33 cellular contexts compared by ENCODE assay signal in genomic region chr12:102034346-102034745, GRCh38. TPM values are rescaled to one million over a fixed set of nuclear protein-coding genes. Genes with fewer than 3 reads are reported as not detected.
DNase-seq lines count a peak whose midpoint lies in the region; ATAC-seq and TF ChIP-seq lines count a peak whose summit lies in the region.
"Had no signal": no experiment of that assay in that cellular context is flagged by ENCODE, and none has a peak within 500 bp of the region (broad histone marks: within the 10 kb centered on the region; RNA-seq: fewer than 3 reads in every experiment).

No MANE protein-coding gene starts in this region.

- no peaks in the 10 kb centered on the region for H3F3A ChIP-seq in PC-3 (ENCODE audit: low read length, unreplicated experiment)

- H3K9me3 ChIP-seq in PC-3 (ENCODE audit: low read length), result no peaks in the 10 kb centered on the region
- no peaks in the 10 kb centered on the region for H3K9me3 ChIP-seq in endodermal cell (ENCODE audit: control insufficient read depth, low read length)
- H3K9me3 ChIP-seq in lung (ENCODE audit: control insufficient read depth in 2 of 2, insufficient read depth in 1 of 2, low read length in 1 of 2), result no peaks in the 10 kb centered on the region
- H3K9me3 ChIP-seq: A549, BLaER1, right atrium auricular region, testis had no signal

- H3K4me3 ChIP-seq in AG09309 (ENCODE audit: control insufficient read depth, low read depth, low read length) (no peak overlapping the region), PC-3 (ENCODE audit: low read length) (no peak overlapping the region), endodermal cell (ENCODE audit: low read length) (peak overlapping the region; percentile 64), lung (no peak overlapping the region)
- H3K4me3 ChIP-seq: A549, BLaER1, GM12878, PC-9, right atrium auricular region, SK-N-MC, testis had no signal

- peaks cover 26% of the 10 kb centered on the region for H3K4me1 Mint-ChIP-seq in endodermal cell
- no peaks in the 10 kb centered on the region for H3K4me1 Mint-ChIP-seq in activated naive CD8-positive, alpha-beta T cell treated with anti-CD3 and anti-CD28 coated beads, Interleukin-2, amount 50 U/mL, for 24 hours
- H3K4me1 Mint-ChIP-seq: activated naive CD4-positive, alpha-beta T cell treated with anti-CD3 and anti-CD28 coated beads, Interleukin-2, amount 50 U/mL, for 24 hours; immature natural killer cell had no signal

- no peaks in the 10 kb centered on the region for H3K9me2 ChIP-seq in PC-3 (replicated peaks; ENCODE audit: low read length)

- no TSS peak for BruUV-seq in PC-3 (replicated peaks; lab: Mats Ljungman, UMichigan)

- POLR2A ChIA-PET in PC-3 (lab: Charles Lee; ENCODE audit: unreplicated experiment), result interaction anchor here (0.7 kb wide), 2 partner anchors 8 to 125 kb away, joined by 5 to 7 read pairs; no protein-coding TSS in a partner anchor

- no peaks in the 10 kb centered on the region for H3K9me3 Mint-ChIP-seq in endodermal cell
- H3K9me3 Mint-ChIP-seq in activated naive CD8-positive, alpha-beta T cell treated with anti-CD3 and anti-CD28 coated beads, Interleukin-2, amount 50 U/mL, for 24 hours, result no peaks in the 10 kb centered on the region
- H3K9me3 Mint-ChIP-seq: activated CD8-positive, alpha-beta T cell treated with anti-CD3 and anti-CD28 coated beads for 36 hours; activated naive CD4-positive, alpha-beta T cell treated with anti-CD3 and anti-CD28 coated beads, Interleukin-2, amount 50 U/mL, for 24 hours; activated T-helper 2 cell treated with anti-CD3 and anti-CD28 coated beads, Interferon-gamma antibody, Interleukin-2, Interleukin-4, amounts not matched to agents 10 μg/mL and 5 μg/mL and 100 μg/mL, durations not matched to agents 14 hours and 24 hours and 36 hours; immature natural killer cell; T-helper 1 cell treated with Interleukin-12 subunit alpha and Interleukin-12 subunit beta and Interleukin-4 antibody, amounts not matched to agents 30 μg/mL and 1 μg/mL, for 36 hours had no signal

- 92% methylated on average over 1 of the region's 3 CpGs; no CpG with 5 or more reads in 1 of the 2 experiments for WGBS in endodermal cell (ENCODE audit: insufficient coverage in 1 of 2, insufficient read length in 1 of 2), 2 experiments
- 48 to 61% methylated on average over 3 of the region's 3 CpGs for WGBS in lung, 2 donors

- H3K4me1 ChIP-seq in PC-3 (ENCODE audit: insufficient read depth, low read length), result 0 out of 2 replicates have a peak, but pooled peaks cover 4% of the 10 kb centered on the region
- peaks cover 18% of the 10 kb centered on the region for H3K4me1 ChIP-seq in endodermal cell (ENCODE audit: control insufficient read depth, insufficient read depth, low read length)
- no peaks in the 10 kb centered on the region for H3K4me1 ChIP-seq in lung (ENCODE audit: control insufficient read depth in 2 of 2, insufficient read depth in 2 of 2, low read length in 2 of 2)
- H3K4me1 ChIP-seq: A549, BLaER1, right atrium auricular region, testis had no signal

- H3K4me3 Mint-ChIP-seq in endodermal cell, result no peak overlapping the region
- H3K4me3 Mint-ChIP-seq in activated naive CD8-positive, alpha-beta T cell treated with anti-CD3 and anti-CD28 coated beads, Interleukin-2, amount 50 U/mL, for 24 hours, result no peak overlapping the region
- H3K4me3 Mint-ChIP-seq: activated CD8-positive, alpha-beta T cell treated with anti-CD3 and anti-CD28 coated beads for 36 hours; activated naive CD4-positive, alpha-beta T cell treated with anti-CD3 and anti-CD28 coated beads, Interleukin-2, amount 50 U/mL, for 24 hours; immature natural killer cell; T-helper 1 cell treated with Interleukin-12 subunit alpha and Interleukin-12 subunit beta and Interleukin-4 antibody, amounts not matched to agents 30 μg/mL and 1 μg/mL, for 36 hours had no signal

- H3K36me3 ChIP-seq in PC-3 (ENCODE audit: low read depth, low read length) (no peaks in the 10 kb centered on the region), endodermal cell (ENCODE audit: control insufficient read depth, insufficient read depth, low read length) (no peaks in the 10 kb centered on the region), lung (ENCODE audit: control insufficient read depth in 2 of 2, insufficient read depth in 2 of 2, low read length in 2 of 2) (peaks cover 4 to 22% of the 10 kb centered on the region in 2 donors)

- H3K9ac ChIP-seq in PC-3 (ENCODE audit: low read length) (no peak overlapping the region), endodermal cell (ENCODE audit: extremely low read depth, low read length, poor library complexity, severe bottlenecking) (no peak overlapping the region)
- H3K9ac ChIP-seq: BLaER1, KMS-11 had no signal

- CTCF ChIA-PET in PC-3 (lab: Charles Lee), result interaction anchor here (0.6 kb wide), 1 partner anchor 60 kb away, joined by 3 read pairs; no protein-coding TSS in a partner anchor

- no peak overlapping the region for H2AFZ ChIP-seq in PC-3 (ENCODE audit: low read length)
- H2AFZ ChIP-seq: PC-9 had no signal

- H3K27me3 Mint-ChIP-seq in endodermal cell (ENCODE audit: insufficient read depth), result no peaks in the 10 kb centered on the region
- H3K27me3 Mint-ChIP-seq in activated naive CD8-positive, alpha-beta T cell treated with anti-CD3 and anti-CD28 coated beads, Interleukin-2, amount 50 U/mL, for 24 hours, result no peaks in the 10 kb centered on the region
- H3K27me3 Mint-ChIP-seq: activated CD8-positive, alpha-beta T cell treated with anti-CD3 and anti-CD28 coated beads for 36 hours; activated naive CD4-positive, alpha-beta T cell treated with anti-CD3 and anti-CD28 coated beads, Interleukin-2, amount 50 U/mL, for 24 hours had no signal

- no peaks in the 10 kb centered on the region for H3K79me2 ChIP-seq in PC-3 (ENCODE audit: low read length)

- DNase-seq in AG09309 (ENCODE audit: low read depth) (peak; percentile 7), PC-3 (peak; percentile 50), endodermal cell (no peak), lung (ENCODE audit: low spot score) (no peak), NCI-H2029 (lab: John Stamatoyannopoulos, UW) (no peak)
- DNase-seq in activated naive CD8-positive, alpha-beta T cell treated with anti-CD3 and anti-CD28 coated beads, Interleukin-2, amount 50 U/mL, for 24 hours, result no peak
- no peak for DNase-seq in activated CD4-positive, alpha-beta T cell treated with anti-CD3 and anti-CD28 coated beads for 4 hours
- DNase-seq: activated CD8-positive, alpha-beta T cell treated with anti-CD3 and anti-CD28 coated beads for 36 hours; anterior cingulate cortex; cerebellar nuclear complex; EL; hypothalamus; immature natural killer cell; mesendoderm; MM.1S; NCI-H2029 treated with DMSO at 0.1 percent for 48 hours; NCI-H526; PC-9; posterior cingulate gyrus; stimulated activated CD4-positive, alpha-beta T cell treated with anti-CD3 and anti-CD28 coated beads, Interleukin-2, amount 100 ng/mL, for 24 hours; stimulated activated naive CD8-positive, alpha-beta T cell treated with anti-CD3 and anti-CD28 coated beads, Interleukin-15, Interleukin-2, amounts not matched to agents 100 U/mL and 50 U/mL, for 24 hours; testis had no signal

- no peaks in the 10 kb centered on the region for H4K20me1 ChIP-seq in PC-3 (ENCODE audit: low read length)
- H4K20me1 ChIP-seq: BLaER1 had no signal

- TF ChIP-seq CTCF in AG09309 (IDR thresholded peaks at IDR 0.05; ENCODE audit: control insufficient read depth, insufficient read depth, low read depth, low read length, missing control alignments) (no peak), PC-3 (conservative IDR thresholded peaks at IDR 0.05; ENCODE audit: low read depth, low read length) (no peak), endodermal cell (conservative IDR thresholded peaks at IDR 0.05) (no peak), lung (IDR thresholded peaks at IDR 0.05; ENCODE audit: control extremely low read depth, extremely low read depth) (no peak)

- no peak overlapping the region for H3K27ac ChIP-seq in PC-3 (ENCODE audit: low read length)
- no peak overlapping the region for H3K27ac ChIP-seq in endodermal cell (ENCODE audit: low read depth, low read length)
- H3K27ac ChIP-seq in lung (ENCODE audit: low read depth in 1 of 2, low read length in 1 of 2), result no peak overlapping the region
- H3K27ac ChIP-seq: A549, BLaER1, KMS-11, PC-9, right atrium auricular region, SK-N-MC, testis had no signal

- no peak overlapping the region for H3K4me2 ChIP-seq in PC-3 (ENCODE audit: low read length)
- H3K4me2 ChIP-seq: A549, BLaER1, KMS-11, PC-9 had no signal

- H3K27ac Mint-ChIP-seq in endodermal cell, result no peak overlapping the region
- no peak overlapping the region for H3K27ac Mint-ChIP-seq in activated naive CD8-positive, alpha-beta T cell treated with anti-CD3 and anti-CD28 coated beads, Interleukin-2, amount 50 U/mL, for 24 hours
- H3K27ac Mint-ChIP-seq: activated CD8-positive, alpha-beta T cell treated with anti-CD3 and anti-CD28 coated beads for 36 hours; activated naive CD4-positive, alpha-beta T cell treated with anti-CD3 and anti-CD28 coated beads, Interleukin-2, amount 50 U/mL, for 24 hours; activated T-helper 2 cell treated with anti-CD3 and anti-CD28 coated beads, Interferon-gamma antibody, Interleukin-2, Interleukin-4, amounts not matched to agents 10 μg/mL and 5 μg/mL and 100 μg/mL, durations not matched to agents 14 hours and 24 hours and 36 hours; immature natural killer cell; T-helper 1 cell treated with Interleukin-12 subunit alpha and Interleukin-12 subunit beta and Interleukin-4 antibody, amounts not matched to agents 30 μg/mL and 1 μg/mL, for 36 hours had no signal

- no peaks in the 10 kb centered on the region for H3K27me3 ChIP-seq in PC-3 (ENCODE audit: low read length)
- no peaks in the 10 kb centered on the region for H3K27me3 ChIP-seq in endodermal cell (ENCODE audit: control insufficient read depth, insufficient read depth, low read length, poor library complexity, severe bottlenecking)
- H3K27me3 ChIP-seq in lung (ENCODE audit: control insufficient read depth, insufficient read depth), result no peaks in the 10 kb centered on the region
- H3K27me3 ChIP-seq: BLaER1, right atrium auricular region, testis had no signal

- ATAC-seq in PC-3 (peak; percentile 86), lung (ENCODE audit: insufficient read depth, low FRiP score) (peak; percentile 34), GM21825 (IDR thresholded peaks at IDR 0.05; ENCODE audit: unreplicated experiment) (no peak)
- ATAC-seq in activated naive CD8-positive, alpha-beta T cell treated with anti-CD3 and anti-CD28 coated beads, Interleukin-2, amount 50 U/mL, for 24 hours, result no peak
- ATAC-seq: A549; activated CD8-positive, alpha-beta T cell treated with anti-CD3 and anti-CD28 coated beads for 36 hours; GM12878; left lobe of liver; stimulated activated naive CD8-positive, alpha-beta T cell treated with anti-CD3 and anti-CD28 coated beads, Interleukin-15, Interleukin-2, amounts not matched to agents 100 U/mL and 50 U/mL, for 24 hours had no signal

- H3K36me3 Mint-ChIP-seq in endodermal cell (ENCODE audit: low read depth), result peaks cover 3% of the 10 kb centered on the region
- H3K36me3 Mint-ChIP-seq in activated naive CD8-positive, alpha-beta T cell treated with anti-CD3 and anti-CD28 coated beads, Interleukin-2, amount 50 U/mL, for 24 hours (ENCODE audit: low read depth), result peaks cover 28% of the 10 kb centered on the region

- intact Hi-C loops in PC-3 (cut with micrococcal nuclease), result loop anchor here (2.0 kb wide), 1 partner anchor 28 kb away; no protein-coding TSS in a partner anchor

RNA-seq across cellular contexts. Expression of gene WASHC3, which starts 27.4 kb away (rescaled TPM):
- 24.9 and 34.4 TPM in 2 replicates for total RNA-seq in PC-3 (2014; rRNA removed)
- 10 to 100 TPM; 18.4 to 18.8 TPM for total RNA-seq in endodermal cell
- polyA plus RNA-seq in endodermal cell (2013, experiment 1 of 2), result 20.1 TPM
- polyA plus RNA-seq in endodermal cell (2013, experiment 2 of 2), result 26.2 TPM
- 10 to 100 TPM; 28.0 to 53.3 TPM for total RNA-seq in lung
- polyA plus RNA-seq in lung, result 10 to 100 TPM; 37.4 to 52.9 TPM

Comparison
In these comparisons a context has a peak if more than half of its experiments do, and no peak if none do; other contexts are left out.
1. DNase-seq: peak in AG09309 (single experiment) and PC-3 (single experiment); none in endodermal cell (single experiment), lung (single experiment), activated naive CD8-positive, alpha-beta T cell treated with anti-CD3 and anti-CD28 coated beads, Interleukin-2, amount 50 U/mL, for 24 hours (single experiment), NCI-H2029 (single experiment) and activated CD4-positive, alpha-beta T cell treated with anti-CD3 and anti-CD28 coated beads for 4 hours (0 of 2).
2. ATAC-seq: peak in PC-3 (single experiment) and lung (single experiment); none in activated naive CD8-positive, alpha-beta T cell treated with anti-CD3 and anti-CD28 coated beads, Interleukin-2, amount 50 U/mL, for 24 hours (single experiment) and GM21825 (single experiment).